ENCODE assay signal across 21 cellular contexts in the genomic region with DNA sequence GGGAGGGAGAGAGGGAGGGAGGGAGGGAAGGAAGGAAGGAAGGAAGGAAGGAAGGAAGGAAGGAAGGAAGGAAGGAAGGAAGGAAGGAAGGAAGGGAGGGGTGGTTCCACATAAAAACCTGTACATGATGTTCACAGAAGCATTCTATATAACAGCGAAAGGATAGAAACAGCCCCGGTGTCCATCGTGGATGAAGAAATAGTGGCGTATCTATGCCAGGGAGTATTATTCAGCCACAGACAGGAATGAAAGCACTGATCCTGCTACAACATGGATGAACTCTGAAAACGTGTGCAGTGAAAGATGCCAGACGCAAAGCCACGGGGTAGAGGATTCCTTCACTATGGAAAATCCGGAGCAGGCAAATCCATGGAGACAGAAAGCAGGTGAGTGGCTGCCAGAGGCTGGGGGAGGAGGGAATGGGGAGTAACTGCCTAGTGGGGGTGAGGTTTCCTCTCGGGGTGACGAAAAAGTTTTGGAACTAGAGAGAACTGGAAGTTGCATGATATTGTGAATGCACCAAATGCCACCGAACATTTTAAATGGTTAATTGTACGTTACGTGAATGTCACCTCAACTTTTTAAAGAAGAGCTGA.
DNase-seq lines count a peak whose midpoint lies in the region; ATAC-seq and TF ChIP-seq lines count a peak whose summit lies in the region.
"Had no signal": no experiment of that assay in that cellular context is flagged by ENCODE, and none has a peak within 500 bp of the region (broad histone marks: within the 10 kb centered on the region; RNA-seq: fewer than 3 reads in every experiment).

No MANE protein-coding gene starts in this region.

- H3K36me3 ChIP-seq in osteoblast (ENCODE audit: insufficient read depth, low read length), result no peaks in the 10 kb centered on the region
- H3K36me3 ChIP-seq in gastrocnemius medialis, result peaks cover 0 to 25% of the 10 kb centered on the region in 2 donors
- H3K36me3 ChIP-seq: BE2C had no signal

- no peak overlapping the region for H2AFZ ChIP-seq in osteoblast (ENCODE audit: low read length)

- H3K79me2 ChIP-seq in osteoblast (ENCODE audit: insufficient read depth, low read length), result no peaks in the 10 kb centered on the region

- no peak for TF ChIP-seq CTCF in osteoblast (IDR thresholded peaks at IDR 0.05; ENCODE audit: extremely low read depth, low read depth, low read length)
- TF ChIP-seq CTCF in gastrocnemius medialis (IDR thresholded peaks at IDR 0.05 in 4 of 5, conservative IDR thresholded peaks at IDR 0.05 in 1 of 5), result no peak

- H3K27me3 ChIP-seq in right cardiac atrium (ENCODE audit: control insufficient read depth, insufficient read depth) (no peaks in the 10 kb centered on the region), osteoblast (ENCODE audit: insufficient read depth, low read length) (peaks cover 24% of the 10 kb centered on the region), gastrocnemius medialis (no peaks in the 10 kb centered on the region)
- H3K27me3 ChIP-seq: BE2C had no signal

- no peak for TF ChIP-seq POLR2A in gastrocnemius medialis (IDR thresholded peaks at IDR 0.05)

- ATAC-seq in Right ventricle myocardium inferior (no peak), right cardiac atrium (no peak), gastrocnemius medialis (no peak), HG02588 (IDR thresholded peaks at IDR 0.05; ENCODE audit: unreplicated experiment) (no peak), GM21786 (IDR thresholded peaks at IDR 0.05; ENCODE audit: unreplicated experiment) (no peak)

- WGBS in right cardiac atrium, result 84% methylated on average over 13 of the region's 13 CpGs

- DNase-seq in Right ventricle myocardium inferior (ENCODE audit: missing footprints) (peak; percentile 4), right cardiac atrium (no peak), osteoblast (ENCODE audit: insufficient read length, low spot score, missing footprints) (peak; percentile 67), gastrocnemius medialis (no peak), hippocampal formation (lab: John Stamatoyannopoulos, UW) (no peak)
- DNase-seq: ACHN; AML-193; BE2C; Calu3; CD4-positive, alpha-beta T cell; COR-L47; DMS53; DMS79 treated with DMSO at 0.1 percent for 48 hours; GF-D8; GOT3; H7; HCEC 1CT had no signal

- H3K4me1 ChIP-seq in right cardiac atrium (ENCODE audit: control insufficient read depth, insufficient read depth, low read length), result peaks cover 3% of the 10 kb centered on the region
- H3K4me1 ChIP-seq in osteoblast (ENCODE audit: insufficient read depth, low read length), result no peaks in the 10 kb centered on the region
- peaks cover 29 to 37% of the 10 kb centered on the region in 2 donors for H3K4me1 ChIP-seq in gastrocnemius medialis

- no peak overlapping the region for H3K4me2 ChIP-seq in osteoblast (ENCODE audit: insufficient read depth, low read length)

- H3K4me3 ChIP-seq in right cardiac atrium (ENCODE audit: low read length) (no peak overlapping the region), osteoblast (ENCODE audit: insufficient read depth, low read length) (no peak overlapping the region), gastrocnemius medialis (no peak overlapping the region)
- H3K4me3 ChIP-seq: BLaER1 treated with 17β-estradiol and CSF1 and Interleukin-3, amounts not matched to agents 10 nM and 100 nM had no signal

- H3K9me3 ChIP-seq in right cardiac atrium (ENCODE audit: control insufficient read depth, low read length), result no peaks in the 10 kb centered on the region
- peaks cover 15% of the 10 kb centered on the region for H3K9me3 ChIP-seq in osteoblast (ENCODE audit: low read depth, low read length)
- H3K9me3 ChIP-seq in gastrocnemius medialis, result no peaks in the 10 kb centered on the region
- H3K9me3 ChIP-seq: BE2C had no signal

- intact Hi-C loops in Right ventricle myocardium inferior (cut with DNase I) (no loop called here), right cardiac atrium (cut with DNase I) (no loop called here), gastrocnemius medialis (cut with DNase I; ENCODE audit: low total_unique reads) (loop anchor here (2.0 kb wide), 1 partner anchor 34 kb away; no protein-coding TSS in a partner anchor)

- H4K20me1 ChIP-seq in osteoblast (ENCODE audit: insufficient read depth, low read length), result no peaks in the 10 kb centered on the region
- H4K20me1 ChIP-seq: BLaER1 treated with 17β-estradiol and CSF1 and Interleukin-3, amounts not matched to agents 10 nM and 100 nM had no signal

- no peak overlapping the region for H3K27ac ChIP-seq in right cardiac atrium (ENCODE audit: low read length)
- H3K27ac ChIP-seq in osteoblast (ENCODE audit: low read depth, low read length), result no peak overlapping the region
- H3K27ac ChIP-seq in gastrocnemius medialis, result peak overlapping the region; percentile 89 to 95 (median 92)
- H3K27ac ChIP-seq: 22Rv1 had no signal

- in situ Hi-C loops in gastrocnemius medialis (cut with MboI; ENCODE audit: low sequenced_read_pairs in 4 of 4), result no loop called here

Comparison
In these comparisons a context has a peak if more than half of its experiments do, and no peak if none do; other contexts are left out.
1. DNase-seq: peak in Right ventricle myocardium inferior (single experiment) and osteoblast (single experiment); none in right cardiac atrium (0 of 3), gastrocnemius medialis (0 of 2) and hippocampal formation (0 of 2).
2. H3K27ac ChIP-seq: peak in gastrocnemius medialis (4 of 4); none in right cardiac atrium (single experiment) and osteoblast (single experiment).